In the genomic region with DNA sequence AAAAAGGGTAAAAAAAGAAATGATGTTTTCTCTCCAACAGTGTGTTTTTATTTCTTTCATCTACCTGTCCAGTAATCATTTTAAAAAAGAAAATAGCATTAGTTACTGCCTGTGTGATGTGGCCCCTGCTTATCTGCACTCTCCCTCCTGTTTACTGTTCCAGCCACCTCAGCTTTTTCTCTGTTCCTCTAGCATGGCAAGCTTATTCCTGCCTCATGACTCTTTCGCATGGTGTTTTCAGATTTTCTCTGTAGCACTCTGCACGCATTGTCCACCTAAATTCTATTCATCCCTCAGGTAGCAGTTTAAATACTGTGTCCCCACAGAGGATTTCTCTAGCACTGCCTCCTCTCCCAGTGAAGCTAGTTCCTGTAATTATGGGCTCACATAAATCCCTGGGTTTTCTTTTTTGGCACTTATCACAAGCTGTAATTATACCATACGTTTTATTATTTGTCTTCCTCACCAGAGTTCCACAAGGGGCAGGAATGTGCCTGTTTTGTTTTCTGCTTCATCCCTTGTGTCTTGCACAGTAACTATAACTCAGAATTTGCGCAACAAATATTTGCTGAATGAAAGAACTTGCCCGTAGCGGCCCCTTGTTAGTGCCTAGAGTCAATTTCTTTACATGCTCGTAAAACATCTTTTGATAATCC, we compare ENCODE assay signal across 8 cellular contexts. TPM values are rescaled to one million over a fixed set of nuclear protein-coding genes. Genes with fewer than 3 reads are reported as not detected.
DNase-seq lines count a peak whose midpoint lies in the region; ATAC-seq, FAIRE-seq and TF ChIP-seq lines count a peak whose summit lies in the region.
"Had no signal": no experiment of that assay in that cellular context is flagged by ENCODE, and none has a peak within 500 bp of the region (broad histone marks: within the 10 kb centered on the region; RNA-seq: fewer than 3 reads in every experiment).

No MANE protein-coding gene starts in this region.

- H4K8ac ChIP-seq in IMR-90 (ENCODE audit: low read depth in 2 of 2, low read length in 2 of 2): no peak overlapping the region

- FAIRE-seq in RCC 7860 (lab: Jason Lieb, UNC): no peak

- no peak for TF ChIP-seq POLR2A in IMR-90 (IDR thresholded peaks at IDR 0.05; ENCODE audit: low read depth, low read length)

- H2BK15ac ChIP-seq in IMR-90 (ENCODE audit: low read depth, low read length): no peak overlapping the region

- no peak overlapping the region for H3K9ac ChIP-seq in IMR-90 (ENCODE audit: low read depth, low read length)

- DNase-seq in DMS153 (lab: John Stamatoyannopoulos, UW): peak; percentile 30
- DNase-seq in IMR-90: no peak
- no peak for DNase-seq in mucosa of descending colon
- no peak for DNase-seq in DMS53 treated with DMSO at 0.1 percent for 48 hours (lab: John Stamatoyannopoulos, UW; ENCODE audit: unreplicated experiment)
- DNase-seq in RCC 7860 (ENCODE audit: low spot score): no peak
- DNase-seq: stimulated activated CD4-positive, alpha-beta T cell treated with anti-CD3 and anti-CD28 coated beads, Interleukin-4, amount 100 ng/mL, for 1 hour had no signal

- no peak overlapping the region for H2BK120ac ChIP-seq in IMR-90 (ENCODE audit: low read depth, low read length)

- H3K4ac ChIP-seq in IMR-90 (ENCODE audit: low read depth, low read length): no peak overlapping the region

- H2BK5ac ChIP-seq in IMR-90 (ENCODE audit: low read depth, low read length, poor library complexity, severe bottlenecking): no peak overlapping the region

- no peak overlapping the region for H2AFZ ChIP-seq in IMR-90 (replicated peaks; ENCODE audit: low read length, poor library complexity)

- dilution Hi-C loops in IMR-90 (cut with HindIII; ENCODE audit: low sequenced_read_pairs, unreplicated experiment): no loop called here

- intact Hi-C loops in IMR-90 (cut with micrococcal nuclease) (no loop called here), mucosa of descending colon (cut with DNase I, micrococcal nuclease) (loop anchor here in 1 of 2 donors (10.0 kb wide), 1 partner anchor 67 kb away; the partner anchor contains the start of gene SLC16A1)

- H3K9me3 ChIP-seq in IMR-90 (ENCODE audit: control insufficient read depth, insufficient read depth, low read length) (no peaks in the 10 kb centered on the region), mucosa of descending colon (no peaks in the 10 kb centered on the region)

- no peak overlapping the region for H3K4me2 ChIP-seq in IMR-90 (ENCODE audit: low read depth, low read length)

- H2BK20ac ChIP-seq in IMR-90 (ENCODE audit: low read depth, low read length): no peak overlapping the region

- ATAC-seq in IMR-90 (ENCODE audit: low read depth) (peak; percentile 42; the same call in 1 of the 2 replicates), mucosa of descending colon (peak; percentile 69), GM19463 (IDR thresholded peaks at IDR 0.05; ENCODE audit: unreplicated experiment) (no peak)

- H2AK9ac ChIP-seq in IMR-90 (replicated peaks; ENCODE audit: low read depth, low read length, poor library complexity): no peak overlapping the region

- CTCF ChIA-PET in IMR-90 (lab: Yijun Ruan, JAX): no interaction called here

- no peaks in the 10 kb centered on the region for H3K27me3 ChIP-seq in IMR-90 (ENCODE audit: control insufficient read depth, insufficient read depth, low read length)

- H3K79me1 ChIP-seq in IMR-90 (ENCODE audit: low read depth in 1 of 2, low read length in 2 of 2): no peaks in the 10 kb centered on the region

- no peaks in the 10 kb centered on the region for H3K4me1 ChIP-seq in IMR-90 (ENCODE audit: control insufficient read depth, insufficient read depth, low read length)
- peaks cover 11% of the 10 kb centered on the region for H3K4me1 ChIP-seq in mucosa of descending colon (ENCODE audit: low read depth)

- H3K27ac ChIP-seq in IMR-90 (ENCODE audit: insufficient read depth, low read length) (no peak overlapping the region), VCaP (peak overlapping the region; percentile 74)

- in situ Hi-C loops in IMR-90 (cut with MboI; ENCODE audit: low sequenced_read_pairs): no loop called here

- no TSS peak for BruUV-seq in IMR-90 (replicated peaks; lab: Mats Ljungman, UMichigan)

- H4K20me1 ChIP-seq in IMR-90 (ENCODE audit: insufficient read depth, low read length): no peaks in the 10 kb centered on the region

- H3K9me1 ChIP-seq in IMR-90 (ENCODE audit: insufficient read depth, low read length): no peaks in the 10 kb centered on the region

- no peak overlapping the region for H2AK5ac ChIP-seq in IMR-90 (ENCODE audit: low read depth, low read length)

- no peak overlapping the region for H3K23ac ChIP-seq in IMR-90 (ENCODE audit: low read depth, low read length)

- H3K18ac ChIP-seq in IMR-90 (ENCODE audit: low read depth, low read length): no peak overlapping the region

- H4K5ac ChIP-seq in IMR-90 (ENCODE audit: low read depth, low read length): no peak overlapping the region

- no peak overlapping the region for H4K91ac ChIP-seq in IMR-90 (ENCODE audit: insufficient read depth, low read depth, low read length)

- no peak overlapping the region for H3K14ac ChIP-seq in IMR-90 (replicated peaks; ENCODE audit: low read depth, low read length)

- no peaks in the 10 kb centered on the region for H3K36me3 ChIP-seq in IMR-90 (ENCODE audit: control insufficient read depth, insufficient read depth, low read length)
- no peaks in the 10 kb centered on the region for H3K36me3 ChIP-seq in mucosa of descending colon (ENCODE audit: low read depth)

- 20% methylated on average over 2 of the region's 7 CpGs; no CpG with 5 or more reads in 1 of the 2 experiments for WGBS in IMR-90 (ENCODE audit: extremely low coverage in 2 of 2, insufficient read length in 1 of 2), 2 experiments

- H3K4me3 ChIP-seq in IMR-90 (ENCODE audit: insufficient read depth, low read depth, low read length) (no peak overlapping the region), mucosa of descending colon (no peak overlapping the region)

- POLR2A ChIA-PET in IMR-90 (lab: Charles Lee; ENCODE audit: unreplicated experiment): no interaction called here

- TF ChIP-seq RAD21 in IMR-90 (IDR thresholded peaks at IDR 0.05; ENCODE audit: low read length): no peak

- TF ChIP-seq CTCF in IMR-90 (conservative IDR thresholded peaks at IDR 0.05; ENCODE audit: low read depth, low read length) (no peak), VCaP (conservative IDR thresholded peaks at IDR 0.05) (peak; percentile 34; the same call in 1 of the 2 replicates), mucosa of descending colon (IDR thresholded peaks at IDR 0.05) (no peak)

- no peak overlapping the region for H3K56ac ChIP-seq in IMR-90 (ENCODE audit: extremely low read depth, insufficient read depth, low read length)

TF ChIP-seq in IMR-90, 13 proteins besides CTCF, POLR2A, EP300 and RAD21:
- peak; percentile 67 for TF ChIP-seq CEBPB (IDR thresholded peaks at IDR 0.05; ENCODE audit: low read depth, low read length)
- TF ChIP-seq SMC3 (IDR thresholded peaks at IDR 0.05; ENCODE audit: low read depth, low read length): no peak
TF ChIP-seq in IMR-90: peak in this region for 1.

RNA-seq across cellular contexts. Expression of gene LRIG2, which starts 51.4 kb away (rescaled TPM):
- total RNA-seq in IMR-90 (2012; rRNA removed) (9.0 and 10.6 TPM in 2 replicates), mucosa of descending colon (10 to 100 TPM; 15.4 to 26.8 (median 16.4) TPM)
- polyA plus RNA-seq in IMR-90 (2012; rRNA removed): 3.3 and 4.3 TPM in 2 replicates
- polyA plus RNA-seq in IMR-90 (2012; cell fraction: cytosol; rRNA removed): 0.86 and 1.0 TPM in 2 replicates
- polyA plus RNA-seq in IMR-90 (2012; cell fraction: nucleus; rRNA removed; ENCODE audit: low replicate concordance): 4.6 and 21.1 TPM in 2 replicates
